In genomic region chr1:67897270-67897949, GRCh38 we compare ENCODE assay signal across 1 cellular context.
A peak's percentile ranks its signal among the peaks of the same experiment; 100 is the strongest.
TF ChIP-seq lines count a peak whose summit lies in the region.

No MANE protein-coding gene starts in this region.

TF ChIP-seq in K562, 482 proteins besides CTCF, POLR2A, EP300 and RAD21 (continued from another document and continues in another):
- no peak for TF ChIP-seq CREB3 (tag; conservative IDR thresholded peaks at IDR 0.05; ENCODE audit: low read depth)
- TF ChIP-seq RNF2 (IDR thresholded peaks at IDR 0.05): peak; percentile 61; the same call in 1 of the 2 replicates
- no peak for TF ChIP-seq NR4A1 (CRISPR knock-in tag; IDR thresholded peaks at IDR 0.05)
- peak; percentile 73 for TF ChIP-seq NR4A1 (tag; IDR thresholded peaks at IDR 0.05)
- TF ChIP-seq ZFP30 (CRISPR knock-in tag; IDR thresholded peaks at IDR 0.05; ENCODE audit: borderline replicate concordance): no peak
- TF ChIP-seq XRCC5 (IDR thresholded peaks at IDR 0.05; ENCODE audit: low read depth, low read length): no peak
- no peak for TF ChIP-seq PHF8 (IDR thresholded peaks at IDR 0.05; ENCODE audit: borderline replicate concordance, low read length)
- TF ChIP-seq ZNF316 (IDR thresholded peaks at IDR 0.05): no peak
- TF ChIP-seq HBP1 (CRISPR knock-in tag; IDR thresholded peaks at IDR 0.05): no peak
- no peak for TF ChIP-seq SIX5 (IDR thresholded peaks at IDR 0.05; ENCODE audit: borderline replicate concordance in 1 of 2, insufficient read depth in 1 of 2, low read depth in 1 of 2, low read length in 2 of 2)
- no peak for TF ChIP-seq CGGBP1 (CRISPR knock-in tag; IDR thresholded peaks at IDR 0.05)
- TF ChIP-seq NR2C1 (IDR thresholded peaks at IDR 0.05): no peak
- TF ChIP-seq NR2C1 (tag; IDR thresholded peaks at IDR 0.05): no peak; the same call in 1 of the 2 replicates
- no peak for TF ChIP-seq ZFP1 (CRISPR knock-in tag; IDR thresholded peaks at IDR 0.05)
- TF ChIP-seq THRB (CRISPR knock-in tag; conservative IDR thresholded peaks at IDR 0.05): no peak
- TF ChIP-seq ARID3B (CRISPR knock-in tag; IDR thresholded peaks at IDR 0.05; ENCODE audit: borderline replicate concordance): peak; percentile 42; the same call in 1 of the 2 replicates
- no peak for TF ChIP-seq ZNF124 (CRISPR knock-in tag; IDR thresholded peaks at IDR 0.05)
- TF ChIP-seq ZBTB26 (CRISPR knock-in tag; IDR thresholded peaks at IDR 0.05): 0 out of 2 replicates have a peak, but pooled peaks have one; percentile 6
- TF ChIP-seq ZNF507 (tag; conservative IDR thresholded peaks at IDR 0.05): no peak
- TF ChIP-seq RB1 (IDR thresholded peaks at IDR 0.05; ENCODE audit: low read depth): no peak
- no peak for TF ChIP-seq POLR2AphosphoS2 (IDR thresholded peaks at IDR 0.05; ENCODE audit: low read length)
- peak; percentile 9; the same call in 1 of the 2 replicates for TF ChIP-seq MYC (IDR thresholded peaks at IDR 0.05; ENCODE audit: low read depth, low read length)
- peak; percentile 29; the same call in 1 of the 2 replicates for TF ChIP-seq MYC (CRISPR knock-in tag; IDR thresholded peaks at IDR 0.05; ENCODE audit: borderline replicate concordance, low read depth)
- TF ChIP-seq KLF6 (CRISPR knock-in tag; IDR thresholded peaks at IDR 0.05; ENCODE audit: borderline replicate concordance): peak; percentile 32; the same call in 1 of the 2 replicates
- peak in 1 of 2 experiments; percentile 40; a peak in 1 of 4 replicates for TF ChIP-seq TEAD1 (CRISPR knock-in tag; IDR thresholded peaks at IDR 0.05)
- TF ChIP-seq DPF2 (IDR thresholded peaks at IDR 0.05): no peak
- TF ChIP-seq CHCHD3 (CRISPR knock-in tag; IDR thresholded peaks at IDR 0.05): no peak
- TF ChIP-seq KAT8 (IDR thresholded peaks at IDR 0.05; ENCODE audit: low read depth): no peak
- peak in 1 of 2 experiments; percentile 53; a peak in 1 of 4 replicates for TF ChIP-seq TRIM24 (IDR thresholded peaks at IDR 0.05)
- no peak for TF ChIP-seq SLC30A9 (CRISPR knock-in tag; IDR thresholded peaks at IDR 0.05)
- peak; percentile 80; the same call in 1 of the 2 replicates for TF ChIP-seq DMBX1 (CRISPR knock-in tag; IDR thresholded peaks at IDR 0.05; ENCODE audit: borderline replicate concordance)
- TF ChIP-seq ELK3 (CRISPR knock-in tag; IDR thresholded peaks at IDR 0.05): no peak
- peak; percentile 45; the same call in 1 of the 2 replicates for TF ChIP-seq EP400 (IDR thresholded peaks at IDR 0.05)
- TF ChIP-seq ZKSCAN8 (CRISPR knock-in tag; IDR thresholded peaks at IDR 0.05): 0 out of 2 replicates have a peak, but pooled peaks have one; percentile 44
- TF ChIP-seq RFX5 (IDR thresholded peaks at IDR 0.05; ENCODE audit: low read depth, low read length): no peak
- no peak for TF ChIP-seq HMG20A (CRISPR knock-in tag; conservative IDR thresholded peaks at IDR 0.05)
- TF ChIP-seq MYBL2 (IDR thresholded peaks at IDR 0.05; ENCODE audit: low read depth): no peak
- no peak for TF ChIP-seq MYBL2 (CRISPR knock-in tag; IDR thresholded peaks at IDR 0.05; ENCODE audit: borderline replicate concordance)
- TF ChIP-seq GTF3C2 (IDR thresholded peaks at IDR 0.05; ENCODE audit: borderline replicate concordance, extremely low read depth, insufficient read length): no peak
- TF ChIP-seq RBFOX2 (IDR thresholded peaks at IDR 0.05; ENCODE audit: low read depth, low read length): peak; percentile 20; the same call in 1 of the 2 replicates
- TF ChIP-seq ZBTB7A (IDR thresholded peaks at IDR 0.05; ENCODE audit: borderline replicate concordance, control insufficient read depth, low read depth, low read length): no peak
- no peak for TF ChIP-seq HDAC1 (IDR thresholded peaks at IDR 0.05)
- no peak for TF ChIP-seq MTA1 (IDR thresholded peaks at IDR 0.05; ENCODE audit: borderline replicate concordance)
- no peak for TF ChIP-seq CBX8 (IDR thresholded peaks at IDR 0.05; ENCODE audit: borderline replicate concordance, extremely low read depth, low read depth, low read length, poor library complexity, severe bottlenecking)
- TF ChIP-seq ZNF449 (CRISPR knock-in tag; IDR thresholded peaks at IDR 0.05): no peak
- TF ChIP-seq ZNF79 (CRISPR knock-in tag; IDR thresholded peaks at IDR 0.05; ENCODE audit: low read depth): 0 out of 2 replicates have a peak, but pooled peaks have one; percentile 52
- no peak for TF ChIP-seq GABPB2 (CRISPR knock-in tag; conservative IDR thresholded peaks at IDR 0.05)
- TF ChIP-seq ATF4 (CRISPR knock-in tag; IDR thresholded peaks at IDR 0.05): peak; percentile 67
- no peak for TF ChIP-seq CCAR2 (IDR thresholded peaks at IDR 0.05; ENCODE audit: low read depth, low read length)
- no peak for TF ChIP-seq KLF13 (tag; IDR thresholded peaks at IDR 0.05; ENCODE audit: borderline replicate concordance, low read depth)
- TF ChIP-seq ZNF24 (IDR thresholded peaks at IDR 0.05): no peak
- no peak for TF ChIP-seq SAFB2 (IDR thresholded peaks at IDR 0.05; ENCODE audit: borderline replicate concordance, low read depth, low read length, severe bottlenecking)
- TF ChIP-seq ZNF589 (CRISPR knock-in tag; IDR thresholded peaks at IDR 0.05; ENCODE audit: low read depth): peak; percentile 68; the same call in 1 of the 2 replicates
- TF ChIP-seq TOE1 (IDR thresholded peaks at IDR 0.05; ENCODE audit: borderline replicate concordance): no peak
- TF ChIP-seq TOE1 (CRISPR knock-in tag; IDR thresholded peaks at IDR 0.05; ENCODE audit: borderline replicate concordance, low read depth): no peak
- TF ChIP-seq HNRNPH1 (optimal IDR thresholded peaks at IDR 0.05; ENCODE audit: low read depth, low read length): no peak
- TF ChIP-seq ZNF324 (CRISPR knock-in tag; IDR thresholded peaks at IDR 0.05): no peak
- no peak for TF ChIP-seq PML (IDR thresholded peaks at IDR 0.05; ENCODE audit: low read length)
- TF ChIP-seq E2F6 (IDR thresholded peaks at IDR 0.05; ENCODE audit: borderline replicate concordance in 1 of 2, extremely low read depth in 1 of 2, insufficient read depth in 1 of 2, insufficient read length in 1 of 2, low read depth in 1 of 2, low read length in 1 of 2, poor library complexity in 1 of 2, severe bottlenecking in 1 of 2): no peak
- no peak for TF ChIP-seq FOS (IDR thresholded peaks at IDR 0.05; ENCODE audit: extremely low read depth, insufficient read length)
